In the genomic region with DNA sequence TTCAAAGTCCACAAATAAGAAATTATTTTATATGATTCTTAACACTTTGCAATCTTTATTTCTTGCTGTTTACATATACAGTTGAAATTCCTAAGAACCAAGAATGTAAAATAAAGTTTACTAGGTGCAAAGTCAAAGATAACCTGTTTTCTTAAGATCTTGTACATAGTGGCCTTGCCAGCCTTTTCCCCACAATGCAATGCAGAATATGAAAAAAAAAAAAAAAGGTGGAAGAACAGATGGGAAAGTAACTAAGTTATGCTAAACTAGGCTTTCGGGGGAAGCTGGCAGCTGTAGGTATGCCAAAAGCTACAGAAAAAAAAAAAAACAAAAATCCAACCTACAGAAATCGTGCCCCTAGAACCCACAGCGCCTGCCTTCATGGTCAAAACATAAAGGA, we compare ENCODE assay signal across 21 cellular contexts.
"Had no signal": no experiment of that assay in that cellular context is flagged by ENCODE, and none has a peak within 500 bp of the region (broad histone marks: within the 10 kb centered on the region; RNA-seq: fewer than 3 reads in every experiment).

No MANE protein-coding gene starts in this region.

- H3K36me3 Mint-ChIP-seq: naive B cell had no signal

- H3K27ac Mint-ChIP-seq: activated CD4-positive, alpha-beta memory T cell treated with anti-CD3 and anti-CD28 coated beads, Interleukin-2, amount 10 ng/mL, durations not matched to agents 7 days and 5 days; activated CD4-positive, alpha-beta T cell treated with anti-CD3 and anti-CD28 coated beads for 36 hours; naive B cell; stimulated activated naive CD8-positive, alpha-beta T cell treated with anti-CD3 and anti-CD28 coated beads, Interleukin-15, amount 100 ng/mL, for 72 hours had no signal

- H3K4me3 Mint-ChIP-seq: activated CD4-positive, alpha-beta memory T cell treated with anti-CD3 and anti-CD28 coated beads, Interleukin-2, amount 10 ng/mL, durations not matched to agents 7 days and 5 days; activated CD4-positive, alpha-beta T cell treated with anti-CD3 and anti-CD28 coated beads for 36 hours; naive B cell; stimulated activated naive CD8-positive, alpha-beta T cell treated with anti-CD3 and anti-CD28 coated beads, Interleukin-15, amount 100 ng/mL, for 72 hours had no signal

- H3K36me3 ChIP-seq: esophagus squamous epithelium, heart left ventricle, left lung, thoracic aorta, WERI-Rb-1 had no signal

- H3K27ac ChIP-seq: esophagus squamous epithelium, heart left ventricle, left lung, skin epidermis, thoracic aorta, WERI-Rb-1 had no signal

- H3K27me3 Mint-ChIP-seq: activated CD4-positive, alpha-beta memory T cell treated with anti-CD3 and anti-CD28 coated beads, Interleukin-2, amount 10 ng/mL, durations not matched to agents 7 days and 5 days; activated CD4-positive, alpha-beta T cell treated with anti-CD3 and anti-CD28 coated beads for 36 hours; naive B cell; stimulated activated naive CD8-positive, alpha-beta T cell treated with anti-CD3 and anti-CD28 coated beads, Interleukin-15, amount 100 ng/mL, for 72 hours had no signal

- H3K9me3 ChIP-seq: thoracic aorta had no signal

- H3K4me3 ChIP-seq: esophagus squamous epithelium, heart left ventricle, left lung, skin epidermis, thoracic aorta had no signal

- FAIRE-seq: bronchial epithelial cell, islet of Langerhans, urothelium cell line had no signal

- H3K4me1 ChIP-seq: esophagus squamous epithelium, heart left ventricle, left lung had no signal

- DNase-seq: activated CD4-positive, alpha-beta memory T cell treated with anti-CD3 and anti-CD28 coated beads, Interleukin-2, amount 10 ng/mL, durations not matched to agents 7 days and 5 days; activated CD4-positive, alpha-beta T cell treated with anti-CD3 and anti-CD28 coated beads for 36 hours; activated gamma-delta T cell; activated T-cell treated with anti-CD3 and anti-CD28 coated beads, Interleukin-2, amount 50 U/mL, for 48 hours; aorta; esophagus squamous epithelium; foreskin melanocyte; heart left ventricle; left lung; naive B cell; retina; stimulated activated CD4-positive, alpha-beta T cell treated with anti-CD3 and anti-CD28 coated beads, Interleukin-4, amount 100 ng/mL, for 4 hours; stimulated activated naive CD8-positive, alpha-beta T cell treated with anti-CD3 and anti-CD28 coated beads, Interleukin-15, amount 100 ng/mL, for 72 hours; T1000; WERI-Rb-1 had no signal

- H3K4me1 Mint-ChIP-seq: activated CD4-positive, alpha-beta memory T cell treated with anti-CD3 and anti-CD28 coated beads, Interleukin-2, amount 10 ng/mL, durations not matched to agents 7 days and 5 days; activated CD4-positive, alpha-beta T cell treated with anti-CD3 and anti-CD28 coated beads for 36 hours; naive B cell; stimulated activated naive CD8-positive, alpha-beta T cell treated with anti-CD3 and anti-CD28 coated beads, Interleukin-15, amount 100 ng/mL, for 72 hours had no signal

- ATAC-seq: activated CD4-positive, alpha-beta T cell treated with anti-CD3 and anti-CD28 coated beads for 36 hours; heart left ventricle; left lung; stimulated activated naive CD8-positive, alpha-beta T cell treated with anti-CD3 and anti-CD28 coated beads, Interleukin-15, amount 100 ng/mL, for 72 hours had no signal

- H3K27me3 ChIP-seq: dorsolateral prefrontal cortex, esophagus squamous epithelium, heart left ventricle, left lung had no signal
